ENCODE assay signal across 16 cellular contexts in genomic region chr16:5064915-5065314, GRCh38. TPM values are rescaled to one million over a fixed set of nuclear protein-coding genes. Genes with fewer than 3 reads are reported as not detected.
DNase-seq lines count a peak whose midpoint lies in the region; ATAC-seq and TF ChIP-seq lines count a peak whose summit lies in the region.
"Had no signal": no experiment of that assay in that cellular context is flagged by ENCODE, and none has a peak within 500 bp of the region (broad histone marks: within the 10 kb centered on the region; RNA-seq: fewer than 3 reads in every experiment).

No MANE protein-coding gene starts in this region.

- H3K4me3 ChIP-seq in IMR-90 (ENCODE audit: insufficient read depth, low read depth, low read length) (no peak overlapping the region), mucosa of stomach (ENCODE audit: low read length) (peak overlapping the region; percentile 2)
- H3K4me3 ChIP-seq: GM23248, SJCRH30 had no signal

- H3K4ac ChIP-seq in IMR-90 (ENCODE audit: low read depth, low read length) = no peak overlapping the region

- no peak overlapping the region for H2BK15ac ChIP-seq in IMR-90 (ENCODE audit: low read depth, low read length)

- no peak overlapping the region for H3K9ac ChIP-seq in IMR-90 (ENCODE audit: low read depth, low read length)
- H3K9ac ChIP-seq in mucosa of stomach (ENCODE audit: low read length) = peak overlapping the region; percentile 57
- H3K9ac ChIP-seq: GM23248 had no signal

- no peak overlapping the region for H2AK9ac ChIP-seq in IMR-90 (replicated peaks; ENCODE audit: low read depth, low read length, poor library complexity)

- TF ChIP-seq CTCF in IMR-90 (conservative IDR thresholded peaks at IDR 0.05; ENCODE audit: low read depth, low read length) (no peak), mesothelial cell of epicardium (IDR thresholded peaks at IDR 0.05; ENCODE audit: unreplicated experiment) (no peak)
- no peak for TF ChIP-seq CTCF in activated CD8-positive, alpha-beta T cell treated with anti-CD3 and anti-CD28 coated beads for 36 hours (IDR thresholded peaks at IDR 0.05)

- H3K4me2 ChIP-seq in IMR-90 (ENCODE audit: low read depth, low read length) = peak overlapping the region; percentile 63; the same call in 1 of the 2 replicates

- H3K4me1 ChIP-seq in IMR-90 (ENCODE audit: control insufficient read depth, insufficient read depth, low read length) (peaks cover 6% of the 10 kb centered on the region; the same call in 1 of the 2 replicates), mucosa of stomach (ENCODE audit: control insufficient read depth, insufficient read depth, low read length) (peaks cover 19% of the 10 kb centered on the region)
- H3K4me1 ChIP-seq: SJCRH30 had no signal

- no peaks in the 10 kb centered on the region for H3K9me3 Mint-ChIP-seq in activated CD8-positive, alpha-beta T cell treated with anti-CD3 and anti-CD28 coated beads for 36 hours
- H3K9me3 Mint-ChIP-seq in mesothelial cell of epicardium = no peaks in the 10 kb centered on the region
- H3K9me3 Mint-ChIP-seq: activated naive CD4-positive, alpha-beta T cell treated with anti-CD3 and anti-CD28 coated beads, Interleukin-2, amount 50 U/mL, for 72 hours; memory B cell had no signal

- H3K27me3 ChIP-seq in IMR-90 (ENCODE audit: control insufficient read depth, insufficient read depth, low read length) (peaks cover 21% of the 10 kb centered on the region), mucosa of stomach (ENCODE audit: control insufficient read depth, insufficient read depth, low read length) (no peaks in the 10 kb centered on the region)

- no peak overlapping the region for H3K18ac ChIP-seq in IMR-90 (ENCODE audit: low read depth, low read length)

- no CpG with 5 or more reads among the region's 7 CpGs for WGBS in IMR-90 (ENCODE audit: extremely low coverage in 2 of 2, insufficient read length in 1 of 2), 2 experiments

- no peak overlapping the region for H3K27ac ChIP-seq in IMR-90 (ENCODE audit: insufficient read depth, low read length)
- H3K27ac ChIP-seq: GM23248, SJCRH30 had no signal

- no peak overlapping the region for H2BK20ac ChIP-seq in IMR-90 (ENCODE audit: low read depth, low read length)

- dilution Hi-C loops in IMR-90 (cut with HindIII; ENCODE audit: low sequenced_read_pairs, unreplicated experiment) = no loop called here

- H3K27ac Mint-ChIP-seq in activated CD8-positive, alpha-beta T cell treated with anti-CD3 and anti-CD28 coated beads for 36 hours = no peak overlapping the region
- H3K27ac Mint-ChIP-seq in mesothelial cell of epicardium = no peak overlapping the region
- H3K27ac Mint-ChIP-seq: activated naive CD4-positive, alpha-beta T cell treated with anti-CD3 and anti-CD28 coated beads, Interleukin-2, amount 50 U/mL, for 72 hours; memory B cell had no signal

- BruUV-seq in IMR-90 (replicated peaks; lab: Mats Ljungman, UMichigan) = no TSS peak

- H2AFZ ChIP-seq in IMR-90 (replicated peaks; ENCODE audit: low read length, poor library complexity) = peak overlapping the region; percentile 39
- H2AFZ ChIP-seq: GM23248 had no signal

- no peak overlapping the region for H3K4me3 Mint-ChIP-seq in activated CD8-positive, alpha-beta T cell treated with anti-CD3 and anti-CD28 coated beads for 36 hours
- H3K4me3 Mint-ChIP-seq in mesothelial cell of epicardium = no peak overlapping the region
- H3K4me3 Mint-ChIP-seq: memory B cell had no signal

- H3K36me3 ChIP-seq in IMR-90 (ENCODE audit: control insufficient read depth, insufficient read depth, low read length) (no peaks in the 10 kb centered on the region), mucosa of stomach (ENCODE audit: control insufficient read depth, insufficient read depth, low read length) (no peaks in the 10 kb centered on the region)
- H3K36me3 ChIP-seq: SJCRH30 had no signal

- no peak overlapping the region for H4K91ac ChIP-seq in IMR-90 (ENCODE audit: insufficient read depth, low read depth, low read length)

- H3K27me3 Mint-ChIP-seq in activated CD8-positive, alpha-beta T cell treated with anti-CD3 and anti-CD28 coated beads for 36 hours = no peaks in the 10 kb centered on the region
- H3K27me3 Mint-ChIP-seq in mesothelial cell of epicardium (ENCODE audit: low read depth) = peaks cover 39% of the 10 kb centered on the region

- DNase-seq in COR-L47 (lab: John Stamatoyannopoulos, UW) (peak; percentile 22), IMR-90 (peak; percentile 24), RPMI8226 (peak; percentile 32), iPS-NIHi7 (ENCODE audit: extremely low spot score) (no peak), kidney tubule cell (ENCODE audit: low spot score) (no peak), mesothelial cell of epicardium (ENCODE audit: low spot score in 2 of 2, unreplicated experiment in 2 of 2) (no peak)
- no peak for DNase-seq in activated CD8-positive, alpha-beta T cell treated with anti-CD3 and anti-CD28 coated beads for 36 hours
- DNase-seq: activated CD4-positive, alpha-beta T cell treated with anti-CD3 and anti-CD28 coated beads for 48 hours; GM23248; right cardiac atrium; SJCRH30; T1000; trophoblast cell had no signal

- H4K5ac ChIP-seq in IMR-90 (ENCODE audit: low read depth, low read length) = no peak overlapping the region

- peaks cover 3% of the 10 kb centered on the region; the same call in 1 of the 2 replicates for H3K9me1 ChIP-seq in IMR-90 (ENCODE audit: insufficient read depth, low read length)

- H3K36me3 Mint-ChIP-seq in activated CD8-positive, alpha-beta T cell treated with anti-CD3 and anti-CD28 coated beads for 36 hours (ENCODE audit: low read depth) = no peaks in the 10 kb centered on the region
- no peaks in the 10 kb centered on the region for H3K36me3 Mint-ChIP-seq in mesothelial cell of epicardium
- H3K36me3 Mint-ChIP-seq: activated naive CD4-positive, alpha-beta T cell treated with anti-CD3 and anti-CD28 coated beads, Interleukin-2, amount 50 U/mL, for 72 hours; memory B cell had no signal

- no peaks in the 10 kb centered on the region for H4K20me1 ChIP-seq in IMR-90 (ENCODE audit: insufficient read depth, low read length)

- POLR2A ChIA-PET in IMR-90 (lab: Charles Lee; ENCODE audit: unreplicated experiment) = no interaction called here
- POLR2A ChIA-PET in activated CD8-positive, alpha-beta T cell treated with anti-CD3 and anti-CD28 coated beads for 36 hours (lab: Charles Lee) = interaction anchor here (1.1 kb wide), 1 partner anchor 32 kb away, joined by 3 read pairs; no protein-coding TSS in a partner anchor

- H2BK120ac ChIP-seq in IMR-90 (ENCODE audit: low read depth, low read length) = no peak overlapping the region

- no peak overlapping the region for H2BK5ac ChIP-seq in IMR-90 (ENCODE audit: low read depth, low read length, poor library complexity, severe bottlenecking)

- H4K8ac ChIP-seq in IMR-90 (ENCODE audit: low read depth in 2 of 2, low read length in 2 of 2) = no peak overlapping the region

- no peak overlapping the region for H3K14ac ChIP-seq in IMR-90 (replicated peaks; ENCODE audit: low read depth, low read length)

- no peaks in the 10 kb centered on the region for H3K4me1 Mint-ChIP-seq in activated CD8-positive, alpha-beta T cell treated with anti-CD3 and anti-CD28 coated beads for 36 hours (ENCODE audit: low read depth)
- no peaks in the 10 kb centered on the region for H3K4me1 Mint-ChIP-seq in mesothelial cell of epicardium

- TF ChIP-seq POLR2A in IMR-90 (IDR thresholded peaks at IDR 0.05; ENCODE audit: low read depth, low read length) = no peak

- no peak for TF ChIP-seq RAD21 in IMR-90 (IDR thresholded peaks at IDR 0.05; ENCODE audit: low read length)

- H3K23ac ChIP-seq in IMR-90 (ENCODE audit: low read depth, low read length) = no peak overlapping the region

- no peaks in the 10 kb centered on the region for H3K9me3 ChIP-seq in IMR-90 (ENCODE audit: control insufficient read depth, insufficient read depth, low read length)
- no peaks in the 10 kb centered on the region for H3K9me3 ChIP-seq in mucosa of stomach (ENCODE audit: control insufficient read depth, low read length)
- H3K9me3 ChIP-seq: SJCRH30 had no signal

- in situ Hi-C loops in IMR-90 (cut with MboI; ENCODE audit: low sequenced_read_pairs) = no loop called here

- intact Hi-C loops in IMR-90 (cut with micrococcal nuclease) = no loop called here
- intact Hi-C loops in activated CD8-positive, alpha-beta T cell treated with anti-CD3 and anti-CD28 coated beads for 36 hours (cut with micrococcal nuclease) = no loop called here

- ATAC-seq in IMR-90 (ENCODE audit: low read depth) = peak; percentile 31
- no peak for ATAC-seq in activated CD8-positive, alpha-beta T cell treated with anti-CD3 and anti-CD28 coated beads for 36 hours
- ATAC-seq: activated naive CD4-positive, alpha-beta T cell treated with anti-CD3 and anti-CD28 coated beads, Interleukin-2, amount 50 U/mL, for 72 hours had no signal

- no peak overlapping the region for H2AK5ac ChIP-seq in IMR-90 (ENCODE audit: low read depth, low read length)

- CTCF ChIA-PET in IMR-90 (lab: Yijun Ruan, JAX) = no interaction called here
- CTCF ChIA-PET in activated CD8-positive, alpha-beta T cell treated with anti-CD3 and anti-CD28 coated beads for 36 hours (lab: Charles Lee) = interaction anchor here (1.6 kb wide), 1 partner anchor 9 kb away, joined by 4 read pairs; no protein-coding TSS in a partner anchor

- H3K79me1 ChIP-seq in IMR-90 (ENCODE audit: low read depth in 1 of 2, low read length in 2 of 2) = no peaks in the 10 kb centered on the region

- H3K56ac ChIP-seq in IMR-90 (ENCODE audit: extremely low read depth, insufficient read depth, low read length) = no peak overlapping the region

RNA-seq across cellular contexts. Expression of gene C16orf89, which starts 0.8 kb away (rescaled TPM):
- total RNA-seq in IMR-90 (2012; rRNA removed) = 0.18 TPM in 1 of 2 replicates, not detected in the other
- 0.17 and 0.30 TPM in 2 replicates for polyA plus RNA-seq in IMR-90 (2012; rRNA removed)
- polyA plus RNA-seq in IMR-90 (2012; cell fraction: cytosol; rRNA removed) = 0.30 and 0.36 TPM in 2 replicates
- 0.10 and 0.28 TPM in 2 replicates for polyA plus RNA-seq in IMR-90 (2012; cell fraction: nucleus; rRNA removed; ENCODE audit: low replicate concordance)
- not detected for total RNA-seq in activated CD8-positive, alpha-beta T cell treated with anti-CD3 and anti-CD28 coated beads for 36 hours
- total RNA-seq in mesothelial cell of epicardium = 0.20 to 0.87 TPM (median 0.55 TPM) in 3 replicates
- total RNA-seq: activated naive CD4-positive, alpha-beta T cell treated with anti-CD3 and anti-CD28 coated beads, Interleukin-2, amount 50 U/mL, for 72 hours; GM23248; SJCRH30 had no signal
- polyA plus RNA-seq: GM23248 had no signal

RNA-seq across cellular contexts. Expression of gene ALG1, which starts 6.7 kb away (rescaled TPM):
- total RNA-seq in IMR-90 (2012; rRNA removed) = 34.7 and 41.0 TPM in 2 replicates
- 30.4 and 30.9 TPM in 2 replicates for polyA plus RNA-seq in IMR-90 (2012; rRNA removed)
- 40.0 and 51.7 TPM in 2 replicates for polyA plus RNA-seq in IMR-90 (2012; cell fraction: cytosol; rRNA removed)
- polyA plus RNA-seq in IMR-90 (2012; cell fraction: nucleus; rRNA removed; ENCODE audit: low replicate concordance) = 17.7 and 27.7 TPM in 2 replicates
- 10 to 100 TPM; 16.8 to 17.2 TPM for total RNA-seq in activated CD8-positive, alpha-beta T cell treated with anti-CD3 and anti-CD28 coated beads for 36 hours
- 18.0 to 21.3 TPM (median 19.4 TPM) in 3 replicates for total RNA-seq in mesothelial cell of epicardium

RNA-seq across cellular contexts. Expression of gene NAGPA, which starts 31.2 kb away (rescaled TPM):
- 5.3 and 6.5 TPM in 2 replicates for total RNA-seq in IMR-90 (2012; rRNA removed)
- polyA plus RNA-seq in IMR-90 (2012; rRNA removed) = 12.2 and 15.0 TPM in 2 replicates
- 15.3 and 22.7 TPM in 2 replicates for polyA plus RNA-seq in IMR-90 (2012; cell fraction: cytosol; rRNA removed)
- polyA plus RNA-seq in IMR-90 (2012; cell fraction: nucleus; rRNA removed; ENCODE audit: low replicate concordance) = 29.9 and 61.0 TPM in 2 replicates
- total RNA-seq in activated CD8-positive, alpha-beta T cell treated with anti-CD3 and anti-CD28 coated beads for 36 hours = 10 to 100 TPM; 10.1 to 11.3 TPM
- 12.6 to 16.9 TPM (median 15.6 TPM) in 3 replicates for total RNA-seq in mesothelial cell of epicardium

RNA-seq across cellular contexts. Expression of gene EEF2KMT, which starts 32.7 kb away (rescaled TPM):
- 16.4 and 19.0 TPM in 2 replicates for total RNA-seq in IMR-90 (2012; rRNA removed)
- polyA plus RNA-seq in IMR-90 (2012; rRNA removed) = 14.1 and 15.1 TPM in 2 replicates
- polyA plus RNA-seq in IMR-90 (2012; cell fraction: cytosol; rRNA removed) = 7.3 and 11.1 TPM in 2 replicates
- 7.6 and 19.3 TPM in 2 replicates for polyA plus RNA-seq in IMR-90 (2012; cell fraction: nucleus; rRNA removed; ENCODE audit: low replicate concordance)
- 10 to 100 TPM; 19.7 to 20.5 TPM for total RNA-seq in activated CD8-positive, alpha-beta T cell treated with anti-CD3 and anti-CD28 coated beads for 36 hours
- 10.7 to 11.6 TPM (median 11.5 TPM) in 3 replicates for total RNA-seq in mesothelial cell of epicardium

Comparison
In these comparisons a context has a peak if more than half of its experiments do, and no peak if none do; other contexts are left out.
1. DNase-seq: peak in COR-L47 (single experiment), IMR-90 (single experiment) and RPMI8226 (single experiment); none in iPS-NIHi7 (single experiment), kidney tubule cell (single experiment), activated CD8-positive, alpha-beta T cell treated with anti-CD3 and anti-CD28 coated beads for 36 hours (single experiment) and mesothelial cell of epicardium (0 of 2).